12 cellular contexts compared by ENCODE assay signal in genomic region chr6:98657764-98658163, GRCh38.
DNase-seq lines count a peak whose midpoint lies in the region; ATAC-seq and TF ChIP-seq lines count a peak whose summit lies in the region.
"Had no signal": no experiment of that assay in that cellular context is flagged by ENCODE, and none has a peak within 500 bp of the region (broad histone marks: within the 10 kb centered on the region; RNA-seq: fewer than 3 reads in every experiment).

No MANE protein-coding gene starts in this region.

- H3K79me2 ChIP-seq in mammary epithelial cell (ENCODE audit: insufficient read depth, low read length) (no peaks in the 10 kb centered on the region), neural progenitor cell (ENCODE audit: low read depth) (no peaks in the 10 kb centered on the region)

- no peaks in the 10 kb centered on the region for H3F3A ChIP-seq in neural progenitor cell (ENCODE audit: low read depth)

- H3K27ac ChIP-seq in mammary epithelial cell (ENCODE audit: insufficient read depth, low read depth, low read length) (no peak overlapping the region), neural progenitor cell (no peak overlapping the region)
- H3K27ac ChIP-seq: 22Rv1 had no signal

- H3K4me2 ChIP-seq in mammary epithelial cell (ENCODE audit: insufficient read depth, low read depth, low read length) (no peak overlapping the region), neural progenitor cell (no peak overlapping the region)

- H3K4me3 ChIP-seq in mammary epithelial cell (replicated peaks in 1 of 3; ENCODE audit: insufficient read depth in 1 of 3, low read depth in 2 of 3, low read length in 3 of 3) (no peak overlapping the region), neural progenitor cell (no peak overlapping the region)

- H3K4me1 ChIP-seq in mammary epithelial cell (ENCODE audit: insufficient read depth, low read length) (no peaks in the 10 kb centered on the region), neural progenitor cell (peaks cover 3% of the 10 kb centered on the region)

- H3K4me1 Mint-ChIP-seq in neural progenitor cell, result peaks cover 11% of the 10 kb centered on the region

- H3K9me3 ChIP-seq in mammary epithelial cell (replicated peaks; ENCODE audit: insufficient read depth, low read length), result no peaks in the 10 kb centered on the region
- H3K9me3 ChIP-seq in neural progenitor cell (ENCODE audit: low read depth), result no peaks in the 10 kb centered on the region

- H3K27ac Mint-ChIP-seq in neural progenitor cell, result no peak overlapping the region

- CTCF ChIA-PET in mammary epithelial cell (lab: Charles Lee; ENCODE audit: low non-redundant PET), result no interaction called here

- DNase-seq in DMS 273 (lab: John Stamatoyannopoulos, UW; ENCODE audit: unreplicated experiment) (peak; percentile 5), DMS 273 treated with DMSO at 0.1 percent for 48 hours (lab: John Stamatoyannopoulos, UW) (no peak), OCI-M1 (lab: John Stamatoyannopoulos, UW) (peak; percentile 83), mammary epithelial cell (peak; percentile 32), neural progenitor cell (ENCODE audit: low spot score) (peak; percentile 80), ecto neural progenitor cell (ENCODE audit: low spot score) (no peak), NCI-H1092 (lab: John Stamatoyannopoulos, UW) (no peak)
- DNase-seq: NCI-H1105 treated with DMSO at 0.1 percent for 48 hours; stimulated activated naive CD4-positive, alpha-beta T cell treated with Interleukin-2 at 50 U/mL for 16 hours; T-helper 1 cell had no signal

- H3K9me3 Mint-ChIP-seq in neural progenitor cell, result no peaks in the 10 kb centered on the region

- no peak for TF ChIP-seq CTCF in mammary epithelial cell (conservative IDR thresholded peaks at IDR 0.05 in 1 of 2, IDR thresholded peaks at IDR 0.05 in 1 of 2; ENCODE audit: extremely low read depth in 1 of 2, insufficient read depth in 1 of 2, low read depth in 1 of 2, low read length in 2 of 2)
- no peak for TF ChIP-seq CTCF in neural progenitor cell (IDR thresholded peaks at IDR 0.05)

- H3K36me3 Mint-ChIP-seq in neural progenitor cell, result no peaks in the 10 kb centered on the region

- no peaks in the 10 kb centered on the region for H4K20me1 ChIP-seq in mammary epithelial cell (ENCODE audit: insufficient read depth, low read length)
- no peaks in the 10 kb centered on the region for H4K20me1 ChIP-seq in neural progenitor cell (ENCODE audit: low read depth)

- no peak overlapping the region for H3K4me3 Mint-ChIP-seq in neural progenitor cell

- intact Hi-C loops in mammary epithelial cell (cut with micrococcal nuclease), result no loop called here

- WGBS in mammary epithelial cell (ENCODE audit: low coverage, missing lambda C conversion rate), result 7% methylated on average over 5 of the region's 5 CpGs

- H3K27me3 ChIP-seq in mammary epithelial cell (ENCODE audit: insufficient read depth, low read length), result no peaks in the 10 kb centered on the region
- H3K27me3 ChIP-seq in neural progenitor cell, result no peaks in the 10 kb centered on the region

- H3K36me3 ChIP-seq in mammary epithelial cell (ENCODE audit: insufficient read depth, low read length) (no peaks in the 10 kb centered on the region), neural progenitor cell (no peaks in the 10 kb centered on the region)

- no peaks in the 10 kb centered on the region for H3K27me3 Mint-ChIP-seq in neural progenitor cell (ENCODE audit: insufficient read depth, low read depth)

- BruUV-seq in mammary epithelial cell (replicated peaks; lab: Mats Ljungman, UMichigan), result no TSS peak

- dilution Hi-C loops in mammary epithelial cell (cut with HindIII; ENCODE audit: low sequenced_read_pairs), result no loop called here

- in situ Hi-C loops in mammary epithelial cell (cut with MboI; ENCODE audit: low sequenced_read_pairs in 2 of 2), result no loop called here

- H3K9ac ChIP-seq in mammary epithelial cell (ENCODE audit: insufficient read depth, low read length) (no peak overlapping the region), neural progenitor cell (no peak overlapping the region)

- ATAC-seq in GM18517 (IDR thresholded peaks at IDR 0.05; ENCODE audit: unreplicated experiment), result no peak

- no peak overlapping the region for H2AFZ ChIP-seq in mammary epithelial cell (ENCODE audit: low read depth, low read length)
- H2AFZ ChIP-seq in neural progenitor cell (replicated peaks), result no peak overlapping the region

Comparison
In these comparisons a context has a peak if more than half of its experiments do, and no peak if none do; other contexts are left out.
1. DNase-seq: peak in DMS 273 (single experiment), OCI-M1 (single experiment), mammary epithelial cell (single experiment) and neural progenitor cell (single experiment); none in DMS 273 treated with DMSO at 0.1 percent for 48 hours (single experiment), ecto neural progenitor cell (single experiment) and NCI-H1092 (single experiment).